1 cellular context compared by ENCODE assay signal in the genomic region with DNA sequence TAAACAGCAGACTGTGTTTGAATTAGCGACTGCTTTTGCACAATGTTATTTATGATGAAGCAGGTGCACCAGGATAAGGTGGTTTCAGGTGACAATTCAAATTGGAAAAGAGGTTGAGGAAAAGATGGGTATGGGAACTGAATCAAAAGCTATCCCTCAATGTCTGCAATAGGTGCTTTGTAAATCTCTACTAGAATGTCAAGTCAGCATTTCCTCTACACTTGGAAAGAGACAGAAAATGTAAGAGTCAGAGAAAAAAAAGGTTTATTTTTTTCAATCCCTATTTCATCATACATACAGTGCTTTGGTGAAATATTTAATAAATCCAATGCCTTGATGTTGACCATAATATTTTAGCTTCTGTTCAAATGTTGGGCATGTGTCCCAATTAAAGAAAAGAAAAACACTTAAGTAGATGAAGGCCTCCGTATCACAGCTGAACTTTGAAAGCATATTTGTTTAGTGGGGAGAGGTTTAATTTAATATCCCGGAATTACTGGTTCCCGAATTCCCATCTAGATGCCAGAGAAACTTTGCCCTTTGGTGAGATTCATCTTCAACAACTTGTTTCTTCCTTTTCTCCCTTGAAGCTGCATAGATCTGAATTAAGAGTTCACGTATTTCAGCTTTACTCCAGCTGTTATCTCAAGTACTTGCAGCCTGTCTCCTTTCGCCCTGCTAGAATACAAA.
TF ChIP-seq lines count a peak whose summit lies in the region.

No MANE protein-coding gene starts in this region.

TF ChIP-seq in GM23338, 12 proteins besides CTCF, POLR2A, EP300 and RAD21 (continued from another document):
- TF ChIP-seq, protein P1, sequence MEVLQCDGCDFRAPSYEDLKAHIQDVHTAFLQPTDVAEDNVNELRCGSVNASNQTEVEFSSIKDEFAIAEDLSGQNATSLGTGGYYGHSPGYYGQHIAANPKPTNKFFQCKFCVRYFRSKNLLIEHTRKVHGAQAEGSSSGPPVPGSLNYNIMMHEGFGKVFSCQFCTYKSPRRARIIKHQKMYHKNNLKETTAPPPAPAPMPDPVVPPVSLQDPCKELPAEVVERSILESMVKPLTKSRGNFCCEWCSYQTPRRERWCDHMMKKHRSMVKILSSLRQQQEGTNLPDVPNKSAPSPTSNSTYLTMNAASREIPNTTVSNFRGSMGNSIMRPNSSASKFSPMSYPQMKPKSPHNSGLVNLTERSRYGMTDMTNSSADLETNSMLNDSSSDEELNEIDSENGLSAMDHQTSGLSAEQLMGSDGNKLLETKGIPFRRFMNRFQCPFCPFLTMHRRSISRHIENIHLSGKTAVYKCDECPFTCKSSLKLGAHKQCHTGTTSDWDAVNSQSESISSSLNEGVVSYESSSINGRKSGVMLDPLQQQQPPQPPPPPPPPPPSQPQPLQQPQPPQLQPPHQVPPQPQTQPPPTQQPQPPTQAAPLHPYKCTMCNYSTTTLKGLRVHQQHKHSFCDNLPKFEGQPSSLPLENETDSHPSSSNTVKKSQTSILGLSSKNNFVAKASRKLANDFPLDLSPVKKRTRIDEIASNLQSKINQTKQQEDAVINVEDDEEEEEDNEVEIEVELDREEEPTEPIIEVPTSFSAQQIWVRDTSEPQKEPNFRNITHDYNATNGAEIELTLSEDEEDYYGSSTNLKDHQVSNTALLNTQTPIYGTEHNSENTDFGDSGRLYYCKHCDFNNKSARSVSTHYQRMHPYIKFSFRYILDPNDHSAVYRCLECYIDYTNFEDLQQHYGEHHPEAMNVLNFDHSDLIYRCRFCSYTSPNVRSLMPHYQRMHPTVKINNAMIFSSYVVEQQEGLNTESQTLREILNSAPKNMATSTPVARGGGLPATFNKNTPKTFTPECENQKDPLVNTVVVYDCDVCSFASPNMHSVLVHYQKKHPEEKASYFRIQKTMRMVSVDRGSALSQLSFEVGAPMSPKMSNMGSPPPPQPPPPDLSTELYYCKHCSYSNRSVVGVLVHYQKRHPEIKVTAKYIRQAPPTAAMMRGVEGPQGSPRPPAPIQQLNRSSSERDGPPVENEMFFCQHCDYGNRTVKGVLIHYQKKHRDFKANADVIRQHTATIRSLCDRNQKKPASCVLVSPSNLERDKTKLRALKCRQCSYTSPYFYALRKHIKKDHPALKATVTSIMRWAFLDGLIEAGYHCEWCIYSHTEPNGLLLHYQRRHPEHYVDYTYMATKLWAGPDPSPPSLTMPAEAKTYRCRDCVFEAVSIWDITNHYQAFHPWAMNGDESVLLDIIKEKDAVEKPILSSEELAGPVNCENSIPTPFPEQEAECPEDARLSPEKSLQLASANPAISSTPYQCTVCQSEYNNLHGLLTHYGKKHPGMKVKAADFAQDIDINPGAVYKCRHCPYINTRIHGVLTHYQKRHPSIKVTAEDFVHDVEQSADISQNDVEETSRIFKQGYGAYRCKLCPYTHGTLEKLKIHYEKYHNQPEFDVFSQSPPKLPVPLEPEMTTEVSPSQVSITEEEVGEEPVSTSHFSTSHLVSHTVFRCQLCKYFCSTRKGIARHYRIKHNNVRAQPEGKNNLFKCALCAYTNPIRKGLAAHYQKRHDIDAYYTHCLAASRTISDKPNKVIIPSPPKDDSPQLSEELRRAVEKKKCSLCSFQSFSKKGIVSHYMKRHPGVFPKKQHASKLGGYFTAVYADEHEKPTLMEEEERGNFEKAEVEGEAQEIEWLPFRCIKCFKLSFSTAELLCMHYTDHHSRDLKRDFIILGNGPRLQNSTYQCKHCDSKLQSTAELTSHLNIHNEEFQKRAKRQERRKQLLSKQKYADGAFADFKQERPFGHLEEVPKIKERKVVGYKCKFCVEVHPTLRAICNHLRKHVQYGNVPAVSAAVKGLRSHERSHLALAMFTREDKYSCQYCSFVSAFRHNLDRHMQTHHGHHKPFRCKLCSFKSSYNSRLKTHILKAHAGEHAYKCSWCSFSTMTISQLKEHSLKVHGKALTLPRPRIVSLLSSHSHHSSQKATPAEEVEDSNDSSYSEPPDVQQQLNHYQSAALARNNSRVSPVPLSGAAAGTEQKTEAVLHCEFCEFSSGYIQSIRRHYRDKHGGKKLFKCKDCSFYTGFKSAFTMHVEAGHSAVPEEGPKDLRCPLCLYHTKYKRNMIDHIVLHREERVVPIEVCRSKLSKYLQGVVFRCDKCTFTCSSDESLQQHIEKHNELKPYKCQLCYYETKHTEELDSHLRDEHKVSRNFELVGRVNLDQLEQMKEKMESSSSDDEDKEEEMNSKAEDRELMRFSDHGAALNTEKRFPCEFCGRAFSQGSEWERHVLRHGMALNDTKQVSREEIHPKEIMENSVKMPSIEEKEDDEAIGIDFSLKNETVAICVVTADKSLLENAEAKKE (CRISPR knock-in tag; IDR thresholded peaks at IDR 0.05) = no peak
- TF ChIP-seq POLR2AphosphoS5 (IDR thresholded peaks at IDR 0.05; ENCODE audit: low read depth) = no peak
- TF ChIP-seq ZNF331 (CRISPR knock-in tag; IDR thresholded peaks at IDR 0.05; ENCODE audit: low read depth) = no peak
- TF ChIP-seq EZH2phosphoT487 (IDR thresholded peaks at IDR 0.05; ENCODE audit: unreplicated experiment) = no peak
- no peak for TF ChIP-seq NANOG (IDR thresholded peaks at IDR 0.05; ENCODE audit: borderline replicate concordance)
- no peak for TF ChIP-seq CREB1 (CRISPR knock-in tag; IDR thresholded peaks at IDR 0.05; ENCODE audit: low read depth)
- no peak for TF ChIP-seq EZH2 (IDR thresholded peaks at IDR 0.05; ENCODE audit: low read depth, unreplicated experiment)
- no peak for TF ChIP-seq STAT1 (IDR thresholded peaks at IDR 0.05; ENCODE audit: unreplicated experiment)
- TF ChIP-seq, protein P2, sequence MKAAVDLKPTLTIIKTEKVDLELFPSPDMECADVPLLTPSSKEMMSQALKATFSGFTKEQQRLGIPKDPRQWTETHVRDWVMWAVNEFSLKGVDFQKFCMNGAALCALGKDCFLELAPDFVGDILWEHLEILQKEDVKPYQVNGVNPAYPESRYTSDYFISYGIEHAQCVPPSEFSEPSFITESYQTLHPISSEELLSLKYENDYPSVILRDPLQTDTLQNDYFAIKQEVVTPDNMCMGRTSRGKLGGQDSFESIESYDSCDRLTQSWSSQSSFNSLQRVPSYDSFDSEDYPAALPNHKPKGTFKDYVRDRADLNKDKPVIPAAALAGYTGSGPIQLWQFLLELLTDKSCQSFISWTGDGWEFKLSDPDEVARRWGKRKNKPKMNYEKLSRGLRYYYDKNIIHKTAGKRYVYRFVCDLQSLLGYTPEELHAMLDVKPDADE (IDR thresholded peaks at IDR 0.05) = no peak
- no peak for TF ChIP-seq REST (IDR thresholded peaks at IDR 0.05; ENCODE audit: unreplicated experiment)
- no peak for TF ChIP-seq ZNF114 (CRISPR knock-in tag; IDR thresholded peaks at IDR 0.05)
TF ChIP-seq in GM23338: peak in this region for 0.
